In genomic region chr1:63683759-63684158, GRCh38 we compare ENCODE assay signal across 29 cellular contexts.
"Had no signal": no experiment of that assay in that cellular context is flagged by ENCODE, and none has a peak within 500 bp of the region (broad histone marks: within the 10 kb centered on the region; RNA-seq: fewer than 3 reads in every experiment).

No MANE protein-coding gene starts in this region.

- H3K4me1 ChIP-seq: adrenal gland, ascending aorta had no signal

- H3K27ac ChIP-seq: adrenal gland, ascending aorta, brain microvascular endothelial cell, coronary artery, dorsolateral prefrontal cortex had no signal

- H3K4me3 ChIP-seq: adrenal gland, ascending aorta, coronary artery, dorsolateral prefrontal cortex had no signal

- H3K4me1 Mint-ChIP-seq: activated CD4-positive, alpha-beta T cell treated with anti-CD3 and anti-CD28 coated beads, Interleukin-2, amount 10 ng/mL, durations not matched to agents 7 days and 5 days; activated CD8-positive, alpha-beta memory T cell treated with anti-CD3 and anti-CD28 coated beads, Interleukin-2, amount 10 ng/mL, durations not matched to agents 7 days and 5 days; activated naive CD4-positive, alpha-beta T cell treated with anti-CD3 and anti-CD28 coated beads, Interleukin-2, amount 50 U/mL, for 24 hours; activated naive CD8-positive, alpha-beta T cell treated with anti-CD3 and anti-CD28 coated beads for 36 hours; activated naive CD8-positive, alpha-beta T cell treated with anti-CD3 and anti-CD28 coated beads, Interleukin-2, amount 50 U/mL, for 24 hours; central memory CD8-positive, alpha-beta T cell; endodermal cell had no signal

- H3K9me3 ChIP-seq: adrenal gland, ascending aorta had no signal

- H3K9me3 Mint-ChIP-seq: activated naive CD4-positive, alpha-beta T cell treated with anti-CD3 and anti-CD28 coated beads, Interleukin-2, amount 50 U/mL, for 24 hours; central memory CD8-positive, alpha-beta T cell; dendritic cell treated with granulocyte-macrophage colony-stimulating factor and Interleukin-4, amounts not matched to agents 40 ng/mL and 50 ng/mL, for 4 days had no signal

- H3K27ac Mint-ChIP-seq: activated CD4-positive, alpha-beta T cell treated with anti-CD3 and anti-CD28 coated beads, Interleukin-2, amount 10 ng/mL, durations not matched to agents 7 days and 5 days; activated CD8-positive, alpha-beta memory T cell treated with anti-CD3 and anti-CD28 coated beads, Interleukin-2, amount 10 ng/mL, durations not matched to agents 7 days and 5 days; activated CD8-positive, alpha-beta T cell treated with anti-CD3 and anti-CD28 coated beads, Interleukin-2, amount 10 ng/mL, durations not matched to agents 7 days and 5 days; activated naive CD4-positive, alpha-beta T cell treated with anti-CD3 and anti-CD28 coated beads for 36 hours; activated naive CD4-positive, alpha-beta T cell treated with anti-CD3 and anti-CD28 coated beads, Interleukin-2, amount 50 U/mL, for 24 hours; activated naive CD8-positive, alpha-beta T cell treated with anti-CD3 and anti-CD28 coated beads for 36 hours; activated naive CD8-positive, alpha-beta T cell treated with anti-CD3 and anti-CD28 coated beads, Interleukin-2, amount 50 U/mL, for 24 hours; activated T-helper 1 cell treated with anti-CD3 and anti-CD28 coated beads, Interleukin-12 subunit alpha, Interleukin-12 subunit beta, Interleukin-2, Interleukin-4 antibody, amounts not matched to agents 30 ng/mL and 10 ng/mL and 1 ng/mL, durations not matched to agents 14 hours and 24 hours and 36 hours; activated T-helper 2 cell treated with anti-CD3 and anti-CD28 coated beads, Interferon-gamma antibody, Interleukin-2, Interleukin-4, amounts not matched to agents 10 μg/mL and 5 μg/mL and 100 μg/mL, durations not matched to agents 14 hours and 24 hours and 36 hours; dendritic cell treated with granulocyte-macrophage colony-stimulating factor and Interleukin-4, amounts not matched to agents 40 ng/mL and 50 ng/mL, for 4 days; endodermal cell; WTC11 had no signal

- DNase-seq: activated CD4-positive, alpha-beta T cell treated with anti-CD3 and anti-CD28 coated beads for 1 hour; activated CD4-positive, alpha-beta T cell treated with anti-CD3 and anti-CD28 coated beads for 4 hours; activated CD4-positive, alpha-beta T cell treated with anti-CD3 and anti-CD28 coated beads, Interleukin-2, amount 10 ng/mL, durations not matched to agents 7 days and 5 days; activated CD4-positive, alpha-beta T cell treated with anti-CD3 and anti-CD28 coated beads, Interleukin-2, amount 50 U/mL, for 4 hours; activated CD8-positive, alpha-beta memory T cell treated with anti-CD3 and anti-CD28 coated beads, Interleukin-2, amount 10 ng/mL, durations not matched to agents 7 days and 5 days; activated CD8-positive, alpha-beta memory T cell treated with anti-CD3 and anti-CD28 coated beads, Interleukin-2, amount 50 U/mL, for 4 hours; activated CD8-positive, alpha-beta T cell treated with anti-CD3 and anti-CD28 coated beads, Interleukin-2, amount 10 ng/mL, durations not matched to agents 7 days and 5 days; activated effector memory CD4-positive, alpha-beta T cell treated with anti-CD3 and anti-CD28 coated beads, Interleukin-2, amount 50 U/mL, for 16 hours; activated naive CD4-positive, alpha-beta T cell treated with anti-CD3 and anti-CD28 coated beads for 36 hours; activated naive CD8-positive, alpha-beta T cell treated with anti-CD3 and anti-CD28 coated beads for 36 hours; activated naive CD8-positive, alpha-beta T cell treated with anti-CD3 and anti-CD28 coated beads, Interleukin-2, amount 50 U/mL, for 24 hours; activated T-cell treated with anti-CD3 and anti-CD28 coated beads, Interleukin-2, amount 50 U/mL, for 1 hour; activated T-cell treated with anti-CD3 and anti-CD28 coated beads, Interleukin-2, amount 50 U/mL, for 48 hours; adrenal gland; brain microvascular endothelial cell; dorsolateral prefrontal cortex; effector memory CD4-positive, alpha-beta T cell; endodermal cell; foreskin fibroblast; head of caudate nucleus; T-helper 2 cell had no signal

- H3K36me3 Mint-ChIP-seq: activated CD8-positive, alpha-beta memory T cell treated with anti-CD3 and anti-CD28 coated beads, Interleukin-2, amount 10 ng/mL, durations not matched to agents 7 days and 5 days; WTC11 had no signal

- H3K27me3 ChIP-seq: adrenal gland, ascending aorta, brain microvascular endothelial cell, dorsolateral prefrontal cortex had no signal

- H3K4me3 Mint-ChIP-seq: activated CD4-positive, alpha-beta T cell treated with anti-CD3 and anti-CD28 coated beads, Interleukin-2, amount 10 ng/mL, durations not matched to agents 7 days and 5 days; activated CD8-positive, alpha-beta memory T cell treated with anti-CD3 and anti-CD28 coated beads, Interleukin-2, amount 10 ng/mL, durations not matched to agents 7 days and 5 days; activated CD8-positive, alpha-beta T cell treated with anti-CD3 and anti-CD28 coated beads, Interleukin-2, amount 10 ng/mL, durations not matched to agents 7 days and 5 days; activated naive CD4-positive, alpha-beta T cell treated with anti-CD3 and anti-CD28 coated beads for 36 hours; activated naive CD4-positive, alpha-beta T cell treated with anti-CD3 and anti-CD28 coated beads, Interleukin-2, amount 50 U/mL, for 24 hours; activated naive CD8-positive, alpha-beta T cell treated with anti-CD3 and anti-CD28 coated beads for 36 hours; activated naive CD8-positive, alpha-beta T cell treated with anti-CD3 and anti-CD28 coated beads, Interleukin-2, amount 50 U/mL, for 24 hours; activated T-helper 1 cell treated with anti-CD3 and anti-CD28 coated beads, Interleukin-12 subunit alpha, Interleukin-12 subunit beta, Interleukin-2, Interleukin-4 antibody, amounts not matched to agents 30 ng/mL and 10 ng/mL and 1 ng/mL, durations not matched to agents 14 hours and 24 hours and 36 hours; central memory CD8-positive, alpha-beta T cell; dendritic cell treated with granulocyte-macrophage colony-stimulating factor and Interleukin-4, amounts not matched to agents 40 ng/mL and 50 ng/mL, for 4 days; endodermal cell; WTC11 had no signal

- H3K27me3 Mint-ChIP-seq: activated CD4-positive, alpha-beta T cell treated with anti-CD3 and anti-CD28 coated beads, Interleukin-2, amount 10 ng/mL, durations not matched to agents 7 days and 5 days; activated naive CD8-positive, alpha-beta T cell treated with anti-CD3 and anti-CD28 coated beads for 36 hours had no signal

- H3K36me3 ChIP-seq: adrenal gland, ascending aorta, brain microvascular endothelial cell had no signal
